12 cellular contexts compared by ENCODE assay signal in genomic region chr1:30755746-30756145, GRCh38. TPM values are rescaled to one million over a fixed set of nuclear protein-coding genes. Genes with fewer than 3 reads are reported as not detected.
A peak's percentile ranks its signal among the peaks of the same experiment; 100 is the strongest.
DNase-seq lines count a peak whose midpoint lies in the region; ATAC-seq and TF ChIP-seq lines count a peak whose summit lies in the region.
"Had no signal": no experiment of that assay in that cellular context is flagged by ENCODE, and none has a peak within 500 bp of the region (broad histone marks: within the 10 kb centered on the region; RNA-seq: fewer than 3 reads in every experiment).

No MANE protein-coding gene starts in this region.

- DNase-seq in activated T-cell treated with anti-CD3 and anti-CD28 coated beads, Interleukin-2, amount 50 U/mL, for 4 hours = no peak
- no peak for DNase-seq in activated T-cell treated with anti-CD3 and anti-CD28 coated beads, Interleukin-2, amount 50 U/mL, for 1 hour
- peak; percentile 53 to 59 for DNase-seq in SJCRH30
- DNase-seq in immature natural killer cell = no peak
- DNase-seq in thoracic aorta (ENCODE audit: low spot score) = no peak
- DNase-seq in NCI-H2171 (lab: John Stamatoyannopoulos, UW) = no peak
- DNase-seq in left colon = no peak
- DNase-seq: NCI-H748 treated with DMSO at 0.1 percent for 48 hours, T1000 had no signal

- no peak for ATAC-seq in activated T-cell treated with anti-CD3 and anti-CD28 coated beads, Interleukin-2, amount 50 U/mL, for 4 hours
- ATAC-seq in thoracic aorta (ENCODE audit: insufficient number of reproducible peaks, low FRiP score, low read depth) (no peak), HG02870 (IDR thresholded peaks at IDR 0.05; ENCODE audit: unreplicated experiment) (no peak), left colon (no peak)

- H3K4me1 Mint-ChIP-seq in activated T-cell treated with anti-CD3 and anti-CD28 coated beads, Interleukin-2, amount 50 U/mL, for 4 hours (ENCODE audit: low read depth) = peaks cover 93% of the 10 kb centered on the region
- H3K4me1 Mint-ChIP-seq in immature natural killer cell = peaks cover 95 to 97% of the 10 kb centered on the region in 2 donors

- H3K27ac ChIP-seq in SJCRH30 = peak overlapping the region; percentile 95
- H3K27ac ChIP-seq in thoracic aorta = peak overlapping the region in 1 of 2 donors; percentile 44

- H3K36me3 ChIP-seq in SJCRH30 (no peaks in the 10 kb centered on the region), thoracic aorta (no peaks in the 10 kb centered on the region)
- H3K36me3 ChIP-seq: right atrium auricular region had no signal

- H3K27me3 Mint-ChIP-seq in activated T-cell treated with anti-CD3 and anti-CD28 coated beads, Interleukin-2, amount 50 U/mL, for 4 hours (ENCODE audit: low read depth) = no peaks in the 10 kb centered on the region
- peaks cover 12 to 27% (median 15%) of the 10 kb centered on the region in 3 donors for H3K27me3 Mint-ChIP-seq in immature natural killer cell (ENCODE audit: low read depth in 3 of 3)

- intact Hi-C loops in left colon (cut with DNase I, micrococcal nuclease) = no loop called here

- no peak overlapping the region for H3K4me3 ChIP-seq in SJCRH30
- peak overlapping the region; percentile 67 for H3K4me3 ChIP-seq in thoracic aorta

- H3K9me3 Mint-ChIP-seq in activated T-cell treated with anti-CD3 and anti-CD28 coated beads, Interleukin-2, amount 50 U/mL, for 4 hours = no peaks in the 10 kb centered on the region
- H3K9me3 Mint-ChIP-seq in immature natural killer cell = no peaks in the 10 kb centered on the region

- peaks cover 11% of the 10 kb centered on the region for H3K36me3 Mint-ChIP-seq in activated T-cell treated with anti-CD3 and anti-CD28 coated beads, Interleukin-2, amount 50 U/mL, for 4 hours (ENCODE audit: insufficient read depth)
- peaks cover 5 to 8% (median 6%) of the 10 kb centered on the region in 3 donors for H3K36me3 Mint-ChIP-seq in immature natural killer cell

- peaks cover 63% of the 10 kb centered on the region for H3K4me1 ChIP-seq in SJCRH30
- no peaks in the 10 kb centered on the region for H3K4me1 ChIP-seq in thoracic aorta (ENCODE audit: control insufficient read depth in 1 of 2, low read depth in 2 of 2)
- H3K4me1 ChIP-seq: right atrium auricular region had no signal

- peak overlapping the region; percentile 99 for H3K4me3 Mint-ChIP-seq in activated T-cell treated with anti-CD3 and anti-CD28 coated beads, Interleukin-2, amount 50 U/mL, for 4 hours
- peak overlapping the region; percentile 96 to 100 (median 100) for H3K4me3 Mint-ChIP-seq in immature natural killer cell

- H3K27me3 ChIP-seq in SJCRH30 = no peaks in the 10 kb centered on the region
- no peaks in the 10 kb centered on the region for H3K27me3 ChIP-seq in thoracic aorta (replicated peaks; ENCODE audit: insufficient read depth)
- H3K27me3 ChIP-seq: right atrium auricular region had no signal

- no peaks in the 10 kb centered on the region for H3K9me3 ChIP-seq in SJCRH30 (replicated peaks)
- no peaks in the 10 kb centered on the region for H3K9me3 ChIP-seq in thoracic aorta
- H3K9me3 ChIP-seq: right atrium auricular region had no signal

- no peak for TF ChIP-seq CTCF in thoracic aorta (IDR thresholded peaks at IDR 0.05)

- H3K27ac Mint-ChIP-seq in immature natural killer cell = peak overlapping the region; percentile 99 to 100 (median 100)

RNA-seq across cellular contexts. Expression of gene LAPTM5, which starts 1.8 kb away (rescaled TPM):
- total RNA-seq in activated T-cell treated with anti-CD3 and anti-CD28 coated beads, Interleukin-2, amount 50 U/mL, for 4 hours = 10 to 100 TPM; 68.3 to 97.3 (median 86.8) TPM
- total RNA-seq in SJCRH30 (2014; rRNA removed; shearing (Covaris generic)) = 31.5 and 34.9 TPM in 2 replicates
- 100 to 1,000 TPM; 464 to 744 (median 541) TPM for polyA plus RNA-seq in immature natural killer cell
- total RNA-seq in thoracic aorta (100 to 1,000 TPM in 1 of 2 donors, 10 to 100 TPM in 1; 91.0 to 127 TPM), left colon (10 to 100 TPM; 10.7 to 49.1 TPM)

RNA-seq across cellular contexts. Expression of gene MATN1, which starts 32.4 kb away (rescaled TPM):
- 1 to 10 TPM; 2.0 to 2.9 (median 2.3) TPM for total RNA-seq in activated T-cell treated with anti-CD3 and anti-CD28 coated beads, Interleukin-2, amount 50 U/mL, for 4 hours
- 0.47 and 0.89 TPM in 2 replicates for total RNA-seq in SJCRH30 (2014; rRNA removed; shearing (Covaris generic))
- not detected for polyA plus RNA-seq in immature natural killer cell
- 1 to 10 TPM in 1 of 2 donors, not detected in 1; 1.5 TPM for total RNA-seq in thoracic aorta
- total RNA-seq in left colon = not detected
- total RNA-seq: esophagus mucosa, right atrium auricular region had no signal

Comparison
In these comparisons a context has a peak if more than half of its experiments do, and no peak if none do; other contexts are left out.
1. DNase-seq: peak in SJCRH30 (2 of 2); none in activated T-cell treated with anti-CD3 and anti-CD28 coated beads, Interleukin-2, amount 50 U/mL, for 4 hours (single experiment), activated T-cell treated with anti-CD3 and anti-CD28 coated beads, Interleukin-2, amount 50 U/mL, for 1 hour (single experiment), immature natural killer cell (0 of 3), thoracic aorta (single experiment), NCI-H2171 (single experiment) and left colon (0 of 2).